1 cellular context compared by ENCODE assay signal in the genomic region with DNA sequence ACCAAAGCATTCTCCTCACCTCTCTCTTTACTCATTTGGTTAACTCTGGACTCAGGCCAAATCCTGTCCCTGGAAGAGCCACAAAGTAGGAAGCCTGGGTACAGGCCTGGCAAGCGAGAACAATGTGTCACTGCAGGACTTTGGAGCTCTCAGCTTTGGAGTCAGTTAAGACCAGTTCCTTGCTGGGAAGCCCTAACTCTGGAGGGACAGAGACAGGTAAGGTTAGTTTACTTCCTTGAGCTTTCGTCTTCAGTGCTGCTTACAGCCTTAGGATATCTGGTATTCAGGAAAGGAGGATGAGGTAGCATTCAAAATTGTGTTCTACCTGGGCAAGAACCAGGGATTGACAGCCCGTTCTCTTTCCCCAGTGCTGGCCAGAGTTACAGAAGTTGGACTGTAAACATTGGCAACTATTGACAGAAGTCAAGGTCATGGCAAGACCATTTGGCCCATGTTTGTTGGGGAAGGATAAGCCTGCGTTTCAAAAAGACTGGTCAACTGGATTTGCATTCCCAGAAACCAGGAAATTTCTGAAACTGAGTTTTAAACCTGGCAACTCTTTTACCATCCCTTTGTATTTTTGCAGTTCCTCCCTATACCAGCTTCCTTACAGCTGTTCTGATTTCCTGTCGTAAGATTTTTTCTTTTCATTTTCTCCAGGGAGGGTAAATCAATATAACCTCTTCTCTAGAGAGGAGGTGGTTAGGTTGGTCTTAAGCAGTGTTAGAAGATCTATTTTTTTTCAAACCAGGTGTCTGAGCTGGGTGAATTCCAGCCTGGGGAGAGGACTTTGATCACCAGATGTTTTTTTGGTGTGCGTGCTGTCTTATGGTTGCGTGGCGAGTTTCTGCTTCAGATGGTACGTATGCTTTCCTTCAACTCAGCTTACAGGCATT.
TF ChIP-seq lines count a peak whose summit lies in the region.

A gene with protein sequence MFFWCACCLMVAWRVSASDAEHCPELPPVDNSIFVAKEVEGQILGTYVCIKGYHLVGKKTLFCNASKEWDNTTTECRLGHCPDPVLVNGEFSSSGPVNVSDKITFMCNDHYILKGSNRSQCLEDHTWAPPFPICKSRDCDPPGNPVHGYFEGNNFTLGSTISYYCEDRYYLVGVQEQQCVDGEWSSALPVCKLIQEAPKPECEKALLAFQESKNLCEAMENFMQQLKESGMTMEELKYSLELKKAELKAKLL (plus strand): TSS at position 130 of the 896 bp plus-strand sequence. CDS start 672 bp downstream, at position 802.

TF ChIP-seq in HepG2, 621 proteins besides CTCF, POLR2A, EP300 and RAD21 (continued from another document and continues in another):
- TF ChIP-seq, protein P1, sequence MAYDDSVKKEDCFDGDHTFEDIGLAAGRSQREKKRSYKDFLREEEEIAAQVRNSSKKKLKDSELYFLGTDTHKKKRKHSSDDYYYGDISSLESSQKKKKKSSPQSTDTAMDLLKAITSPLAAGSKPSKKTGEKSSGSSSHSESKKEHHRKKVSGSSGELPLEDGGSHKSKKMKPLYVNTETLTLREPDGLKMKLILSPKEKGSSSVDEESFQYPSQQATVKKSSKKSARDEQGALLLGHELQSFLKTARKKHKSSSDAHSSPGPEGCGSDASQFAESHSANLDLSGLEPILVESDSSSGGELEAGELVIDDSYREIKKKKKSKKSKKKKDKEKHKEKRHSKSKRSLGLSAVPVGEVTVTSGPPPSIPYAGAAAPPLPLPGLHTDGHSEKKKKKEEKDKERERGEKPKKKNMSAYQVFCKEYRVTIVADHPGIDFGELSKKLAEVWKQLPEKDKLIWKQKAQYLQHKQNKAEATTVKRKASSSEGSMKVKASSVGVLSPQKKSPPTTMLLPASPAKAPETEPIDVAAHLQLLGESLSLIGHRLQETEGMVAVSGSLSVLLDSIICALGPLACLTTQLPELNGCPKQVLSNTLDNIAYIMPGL (CRISPR knock-in tag; IDR thresholded peaks at IDR 0.05; ENCODE audit: borderline replicate concordance in 1 of 2, low read depth in 1 of 2) = peak; percentile 60 to 62; a peak in 2 of 4 replicates
- no peak for TF ChIP-seq POLR2AphosphoS2 (IDR thresholded peaks at IDR 0.05; ENCODE audit: low read depth, low read length)
- TF ChIP-seq MAFF (IDR thresholded peaks at IDR 0.05; ENCODE audit: low read depth, low read length) = no peak
- TF ChIP-seq SRSF9 (IDR thresholded peaks at IDR 0.05; ENCODE audit: borderline replicate concordance, insufficient read depth, low read depth, low read length, poor library complexity, severe bottlenecking) = no peak
- TF ChIP-seq NBN (conservative IDR thresholded peaks at IDR 0.05) = no peak
- no peak for TF ChIP-seq ZNF10 (CRISPR knock-in tag; IDR thresholded peaks at IDR 0.05; ENCODE audit: borderline replicate concordance, low read depth)
- TF ChIP-seq ZSCAN12 (CRISPR knock-in tag; IDR thresholded peaks at IDR 0.05) = no peak
- TF ChIP-seq ZNF124 (CRISPR knock-in tag; IDR thresholded peaks at IDR 0.05) = peak; percentile 58; the same call in 1 of the 2 replicates
- peak; percentile 60 for TF ChIP-seq KAT8 (CRISPR knock-in tag; IDR thresholded peaks at IDR 0.05)
- TF ChIP-seq, protein P2, sequence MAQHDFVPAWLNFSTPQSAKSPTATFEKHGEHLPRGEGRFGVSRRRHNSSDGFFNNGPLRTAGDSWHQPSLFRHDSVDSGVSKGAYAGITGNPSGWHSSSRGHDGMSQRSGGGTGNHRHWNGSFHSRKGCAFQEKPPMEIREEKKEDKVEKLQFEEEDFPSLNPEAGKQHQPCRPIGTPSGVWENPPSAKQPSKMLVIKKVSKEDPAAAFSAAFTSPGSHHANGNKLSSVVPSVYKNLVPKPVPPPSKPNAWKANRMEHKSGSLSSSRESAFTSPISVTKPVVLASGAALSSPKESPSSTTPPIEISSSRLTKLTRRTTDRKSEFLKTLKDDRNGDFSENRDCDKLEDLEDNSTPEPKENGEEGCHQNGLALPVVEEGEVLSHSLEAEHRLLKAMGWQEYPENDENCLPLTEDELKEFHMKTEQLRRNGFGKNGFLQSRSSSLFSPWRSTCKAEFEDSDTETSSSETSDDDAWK (CRISPR knock-in tag; IDR thresholded peaks at IDR 0.05) = no peak
- no peak for TF ChIP-seq AKAP8 (CRISPR knock-in tag; IDR thresholded peaks at IDR 0.05)
- TF ChIP-seq ZNF468 (CRISPR knock-in tag; IDR thresholded peaks at IDR 0.05) = no peak
- no peak for TF ChIP-seq NFKB2 (CRISPR knock-in tag; IDR thresholded peaks at IDR 0.05; ENCODE audit: borderline replicate concordance)
- TF ChIP-seq ZNF207 (IDR thresholded peaks at IDR 0.05; ENCODE audit: borderline replicate concordance) = no peak
- no peak for TF ChIP-seq RAD51 (IDR thresholded peaks at IDR 0.05; ENCODE audit: borderline replicate concordance)
- no peak for TF ChIP-seq CHD4 (IDR thresholded peaks at IDR 0.05; ENCODE audit: borderline replicate concordance, low read length)
- TF ChIP-seq HNRNPUL1 (IDR thresholded peaks at IDR 0.05; ENCODE audit: low read depth, low read length) = no peak
- peak; percentile 80; the same call in 1 of the 2 replicates for TF ChIP-seq TARDBP (CRISPR knock-in tag; IDR thresholded peaks at IDR 0.05)
- TF ChIP-seq, protein P3, sequence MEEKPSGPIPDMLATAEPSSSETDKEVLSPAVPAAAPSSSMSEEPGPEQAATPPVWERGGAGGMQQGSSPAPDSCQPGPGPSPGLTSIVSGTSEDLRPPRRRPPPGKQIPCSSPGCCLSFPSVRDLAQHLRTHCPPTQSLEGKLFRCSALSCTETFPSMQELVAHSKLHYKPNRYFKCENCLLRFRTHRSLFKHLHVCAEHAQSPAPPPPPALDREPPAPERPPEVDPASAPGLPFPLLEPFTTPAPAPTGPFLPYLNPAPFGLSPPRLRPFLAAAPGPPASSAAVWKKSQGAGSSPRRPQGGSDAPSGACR (CRISPR knock-in tag; IDR thresholded peaks at IDR 0.05) = no peak
- TF ChIP-seq, protein P4, sequence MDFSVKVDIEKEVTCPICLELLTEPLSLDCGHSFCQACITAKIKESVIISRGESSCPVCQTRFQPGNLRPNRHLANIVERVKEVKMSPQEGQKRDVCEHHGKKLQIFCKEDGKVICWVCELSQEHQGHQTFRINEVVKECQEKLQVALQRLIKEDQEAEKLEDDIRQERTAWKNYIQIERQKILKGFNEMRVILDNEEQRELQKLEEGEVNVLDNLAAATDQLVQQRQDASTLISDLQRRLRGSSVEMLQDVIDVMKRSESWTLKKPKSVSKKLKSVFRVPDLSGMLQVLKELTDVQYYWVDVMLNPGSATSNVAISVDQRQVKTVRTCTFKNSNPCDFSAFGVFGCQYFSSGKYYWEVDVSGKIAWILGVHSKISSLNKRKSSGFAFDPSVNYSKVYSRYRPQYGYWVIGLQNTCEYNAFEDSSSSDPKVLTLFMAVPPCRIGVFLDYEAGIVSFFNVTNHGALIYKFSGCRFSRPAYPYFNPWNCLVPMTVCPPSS (IDR thresholded peaks at IDR 0.05) = no peak
- no peak for TF ChIP-seq ZNF883 (CRISPR knock-in tag; IDR thresholded peaks at IDR 0.05; ENCODE audit: not compliant biosample characterization)
- TF ChIP-seq TCF7 (IDR thresholded peaks at IDR 0.05; ENCODE audit: low read depth) = peak; percentile 28; the same call in 1 of the 2 replicates
- TF ChIP-seq ZBTB7A (CRISPR knock-in tag; IDR thresholded peaks at IDR 0.05) = no peak
- no peak for TF ChIP-seq ZNF143 (CRISPR knock-in tag; IDR thresholded peaks at IDR 0.05)
- no peak for TF ChIP-seq YY1 (IDR thresholded peaks at IDR 0.05; ENCODE audit: insufficient read depth, insufficient replicate concordance, low read depth, low read length)
- TF ChIP-seq DPF2 (CRISPR knock-in tag; IDR thresholded peaks at IDR 0.05; ENCODE audit: borderline replicate concordance, low read depth) = peak; percentile 82; the same call in 1 of the 2 replicates
- TF ChIP-seq ZNF382 (CRISPR knock-in tag; IDR thresholded peaks at IDR 0.05; ENCODE audit: borderline replicate concordance) = no peak
- TF ChIP-seq BRD4 (CRISPR knock-in tag; IDR thresholded peaks at IDR 0.05) = no peak; the same call in 1 of the 2 replicates
- TF ChIP-seq ZNF563 (CRISPR knock-in tag; IDR thresholded peaks at IDR 0.05) = no peak
- TF ChIP-seq NFATC3 (CRISPR knock-in tag; IDR thresholded peaks at IDR 0.05) = no peak
- TF ChIP-seq ZFY (CRISPR knock-in tag; IDR thresholded peaks at IDR 0.05) = peak; percentile 68
- TF ChIP-seq GTF2F1 (IDR thresholded peaks at IDR 0.05; ENCODE audit: low read length) = no peak
- TF ChIP-seq SIN3B (IDR thresholded peaks at IDR 0.05; ENCODE audit: low read length) = no peak
- no peak for TF ChIP-seq ZNF674 (CRISPR knock-in tag; IDR thresholded peaks at IDR 0.05; ENCODE audit: low read depth)
- TF ChIP-seq ZFP36L1 (CRISPR knock-in tag; IDR thresholded peaks at IDR 0.05) = no peak
- TF ChIP-seq, protein P5, sequence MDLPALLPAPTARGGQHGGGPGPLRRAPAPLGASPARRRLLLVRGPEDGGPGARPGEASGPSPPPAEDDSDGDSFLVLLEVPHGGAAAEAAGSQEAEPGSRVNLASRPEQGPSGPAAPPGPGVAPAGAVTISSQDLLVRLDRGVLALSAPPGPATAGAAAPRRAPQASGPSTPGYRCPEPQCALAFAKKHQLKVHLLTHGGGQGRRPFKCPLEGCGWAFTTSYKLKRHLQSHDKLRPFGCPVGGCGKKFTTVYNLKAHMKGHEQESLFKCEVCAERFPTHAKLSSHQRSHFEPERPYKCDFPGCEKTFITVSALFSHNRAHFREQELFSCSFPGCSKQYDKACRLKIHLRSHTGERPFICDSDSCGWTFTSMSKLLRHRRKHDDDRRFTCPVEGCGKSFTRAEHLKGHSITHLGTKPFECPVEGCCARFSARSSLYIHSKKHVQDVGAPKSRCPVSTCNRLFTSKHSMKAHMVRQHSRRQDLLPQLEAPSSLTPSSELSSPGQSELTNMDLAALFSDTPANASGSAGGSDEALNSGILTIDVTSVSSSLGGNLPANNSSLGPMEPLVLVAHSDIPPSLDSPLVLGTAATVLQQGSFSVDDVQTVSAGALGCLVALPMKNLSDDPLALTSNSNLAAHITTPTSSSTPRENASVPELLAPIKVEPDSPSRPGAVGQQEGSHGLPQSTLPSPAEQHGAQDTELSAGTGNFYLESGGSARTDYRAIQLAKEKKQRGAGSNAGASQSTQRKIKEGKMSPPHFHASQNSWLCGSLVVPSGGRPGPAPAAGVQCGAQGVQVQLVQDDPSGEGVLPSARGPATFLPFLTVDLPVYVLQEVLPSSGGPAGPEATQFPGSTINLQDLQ (CRISPR knock-in tag; IDR thresholded peaks at IDR 0.05) = no peak
- TF ChIP-seq, protein P6, sequence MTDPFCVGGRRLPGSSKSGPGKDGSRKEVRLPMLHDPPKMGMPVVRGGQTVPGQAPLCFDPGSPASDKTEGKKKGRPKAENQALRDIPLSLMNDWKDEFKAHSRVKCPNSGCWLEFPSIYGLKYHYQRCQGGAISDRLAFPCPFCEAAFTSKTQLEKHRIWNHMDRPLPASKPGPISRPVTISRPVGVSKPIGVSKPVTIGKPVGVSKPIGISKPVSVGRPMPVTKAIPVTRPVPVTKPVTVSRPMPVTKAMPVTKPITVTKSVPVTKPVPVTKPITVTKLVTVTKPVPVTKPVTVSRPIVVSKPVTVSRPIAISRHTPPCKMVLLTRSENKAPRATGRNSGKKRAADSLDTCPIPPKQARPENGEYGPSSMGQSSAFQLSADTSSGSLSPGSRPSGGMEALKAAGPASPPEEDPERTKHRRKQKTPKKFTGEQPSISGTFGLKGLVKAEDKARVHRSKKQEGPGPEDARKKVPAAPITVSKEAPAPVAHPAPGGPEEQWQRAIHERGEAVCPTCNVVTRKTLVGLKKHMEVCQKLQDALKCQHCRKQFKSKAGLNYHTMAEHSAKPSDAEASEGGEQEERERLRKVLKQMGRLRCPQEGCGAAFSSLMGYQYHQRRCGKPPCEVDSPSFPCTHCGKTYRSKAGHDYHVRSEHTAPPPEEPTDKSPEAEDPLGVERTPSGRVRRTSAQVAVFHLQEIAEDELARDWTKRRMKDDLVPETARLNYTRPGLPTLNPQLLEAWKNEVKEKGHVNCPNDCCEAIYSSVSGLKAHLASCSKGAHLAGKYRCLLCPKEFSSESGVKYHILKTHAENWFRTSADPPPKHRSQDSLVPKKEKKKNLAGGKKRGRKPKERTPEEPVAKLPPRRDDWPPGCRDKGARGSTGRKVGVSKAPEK (CRISPR knock-in tag; IDR thresholded peaks at IDR 0.05; ENCODE audit: borderline replicate concordance) = peak; percentile 43; the same call in 1 of the 2 replicates
- TF ChIP-seq HNRNPK (IDR thresholded peaks at IDR 0.05; ENCODE audit: low read depth, low read length, poor library complexity, severe bottlenecking) = no peak
- no peak; the same call in 1 of the 2 replicates for TF ChIP-seq KDM5A (IDR thresholded peaks at IDR 0.05; ENCODE audit: borderline replicate concordance, low read length)
- TF ChIP-seq ZFP36 (IDR thresholded peaks at IDR 0.05; ENCODE audit: borderline replicate concordance, low read depth, low read length, partially characterized antibody) = no peak
- no peak for TF ChIP-seq NFRKB (IDR thresholded peaks at IDR 0.05)
- 0 out of 3 replicates have a peak, but pooled peaks have one; percentile 31 for TF ChIP-seq MXI1 (IDR thresholded peaks at IDR 0.05; ENCODE audit: borderline replicate concordance, low read depth, low read length)
- TF ChIP-seq U2AF1 (optimal IDR thresholded peaks at IDR 0.05; ENCODE audit: low read depth, low read length) = no peak
- 0 out of 2 replicates have a peak, but pooled peaks have one; percentile 27 for TF ChIP-seq ZFP90 (CRISPR knock-in tag; IDR thresholded peaks at IDR 0.05; ENCODE audit: borderline replicate concordance)
- TF ChIP-seq STAG1 (CRISPR knock-in tag; IDR thresholded peaks at IDR 0.05) = no peak
- no peak for TF ChIP-seq ZNF562 (CRISPR knock-in tag; IDR thresholded peaks at IDR 0.05; ENCODE audit: borderline replicate concordance)
- no peak for TF ChIP-seq ZKSCAN5 (CRISPR knock-in tag; IDR thresholded peaks at IDR 0.05)
- TF ChIP-seq, protein P7, sequence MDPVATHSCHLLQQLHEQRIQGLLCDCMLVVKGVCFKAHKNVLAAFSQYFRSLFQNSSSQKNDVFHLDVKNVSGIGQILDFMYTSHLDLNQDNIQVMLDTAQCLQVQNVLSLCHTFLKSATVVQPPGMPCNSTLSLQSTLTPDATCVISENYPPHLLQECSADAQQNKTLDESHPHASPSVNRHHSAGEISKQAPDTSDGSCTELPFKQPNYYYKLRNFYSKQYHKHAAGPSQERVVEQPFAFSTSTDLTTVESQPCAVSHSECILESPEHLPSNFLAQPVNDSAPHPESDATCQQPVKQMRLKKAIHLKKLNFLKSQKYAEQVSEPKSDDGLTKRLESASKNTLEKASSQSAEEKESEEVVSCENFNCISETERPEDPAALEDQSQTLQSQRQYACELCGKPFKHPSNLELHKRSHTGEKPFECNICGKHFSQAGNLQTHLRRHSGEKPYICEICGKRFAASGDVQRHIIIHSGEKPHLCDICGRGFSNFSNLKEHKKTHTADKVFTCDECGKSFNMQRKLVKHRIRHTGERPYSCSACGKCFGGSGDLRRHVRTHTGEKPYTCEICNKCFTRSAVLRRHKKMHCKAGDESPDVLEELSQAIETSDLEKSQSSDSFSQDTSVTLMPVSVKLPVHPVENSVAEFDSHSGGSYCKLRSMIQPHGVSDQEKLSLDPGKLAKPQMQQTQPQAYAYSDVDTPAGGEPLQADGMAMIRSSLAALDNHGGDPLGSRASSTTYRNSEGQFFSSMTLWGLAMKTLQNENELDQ (CRISPR knock-in tag; IDR thresholded peaks at IDR 0.05; ENCODE audit: borderline replicate concordance) = no peak
